In the genomic region with DNA sequence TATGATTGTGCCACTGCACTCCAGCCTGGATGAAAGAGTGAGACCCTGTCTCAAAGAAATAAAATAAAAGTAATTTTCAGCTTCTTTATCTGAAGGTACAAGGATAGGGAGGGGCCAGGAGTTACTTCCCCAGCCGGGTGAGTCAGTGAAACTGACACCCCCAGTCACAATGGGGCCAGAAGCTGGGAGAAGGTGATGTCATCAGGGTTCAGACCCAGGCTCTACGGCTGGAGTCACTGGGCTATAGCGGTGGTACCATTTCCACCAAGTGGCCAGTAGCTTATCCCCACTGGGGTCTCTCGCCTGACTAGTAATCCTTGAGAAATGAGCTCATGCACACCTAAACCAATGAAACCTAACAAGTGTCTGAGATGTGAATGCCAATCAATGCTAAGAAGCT, we compare ENCODE assay signal across 13 cellular contexts.
A peak's percentile ranks its signal among the peaks of the same experiment; 100 is the strongest.
DNase-seq lines count a peak whose midpoint lies in the region; ATAC-seq and TF ChIP-seq lines count a peak whose summit lies in the region.
"Had no signal": no experiment of that assay in that cellular context is flagged by ENCODE, and none has a peak within 500 bp of the region (broad histone marks: within the 10 kb centered on the region; RNA-seq: fewer than 3 reads in every experiment).

No MANE protein-coding gene starts in this region.

- H3K9me2 ChIP-seq in Karpas-422 (replicated peaks; ENCODE audit: insufficient read depth, low read length) = no peaks in the 10 kb centered on the region

- no peaks in the 10 kb centered on the region for H3K79me2 ChIP-seq in osteoblast (ENCODE audit: insufficient read depth, low read length)
- H3K79me2 ChIP-seq in Karpas-422 (ENCODE audit: low read length) = no peaks in the 10 kb centered on the region

- no peak for TF ChIP-seq CTCF in osteoblast (IDR thresholded peaks at IDR 0.05; ENCODE audit: extremely low read depth, low read depth, low read length)

- intact Hi-C loops in activated T-helper 1 cell treated with anti-CD3 and anti-CD28 coated beads, Interleukin-12 subunit alpha, Interleukin-12 subunit beta, Interleukin-2, Interleukin-4 antibody, amounts not matched to agents 30 ng/mL and 10 ng/mL and 1 ng/mL, durations not matched to agents 14 hours and 24 hours and 36 hours (cut with micrococcal nuclease) = loop anchor here (10.0 kb wide), 1 partner anchor 554 kb away; no protein-coding TSS in a partner anchor
- intact Hi-C loops in posterior cingulate gyrus (cut with DNase I) = no loop called here

- H3K27me3 ChIP-seq in osteoblast (ENCODE audit: insufficient read depth, low read length) (no peaks in the 10 kb centered on the region), Karpas-422 (ENCODE audit: low read length) (no peaks in the 10 kb centered on the region)

- H3K36me3 Mint-ChIP-seq in activated T-cell treated with anti-CD3 and anti-CD28 coated beads, Interleukin-2, amount 50 U/mL, for 72 hours (ENCODE audit: insufficient read depth in 2 of 2) = no peaks in the 10 kb centered on the region
- H3K36me3 Mint-ChIP-seq in activated T-helper 1 cell treated with anti-CD3 and anti-CD28 coated beads, Interleukin-12 subunit alpha, Interleukin-12 subunit beta, Interleukin-2, Interleukin-4 antibody, amounts not matched to agents 30 ng/mL and 10 ng/mL and 1 ng/mL, durations not matched to agents 14 hours and 24 hours and 36 hours (ENCODE audit: low read depth) = no peaks in the 10 kb centered on the region

- H3K27ac Mint-ChIP-seq in activated T-cell treated with anti-CD3 and anti-CD28 coated beads, Interleukin-2, amount 50 U/mL, for 72 hours = no peak overlapping the region
- H3K27ac Mint-ChIP-seq in activated T-helper 1 cell treated with anti-CD3 and anti-CD28 coated beads, Interleukin-12 subunit alpha, Interleukin-12 subunit beta, Interleukin-2, Interleukin-4 antibody, amounts not matched to agents 30 ng/mL and 10 ng/mL and 1 ng/mL, durations not matched to agents 14 hours and 24 hours and 36 hours = peak overlapping the region; percentile 0
- H3K27ac Mint-ChIP-seq: T-helper 17 cell had no signal

- H4K20me1 ChIP-seq in osteoblast (ENCODE audit: insufficient read depth, low read length) (peaks cover 3% of the 10 kb centered on the region), Karpas-422 (ENCODE audit: insufficient read depth, low read depth, low read length) (no peaks in the 10 kb centered on the region)

- H2AFZ ChIP-seq in osteoblast (ENCODE audit: low read length) (no peak overlapping the region), Karpas-422 (ENCODE audit: low read length) (no peak overlapping the region)

- H3K27me3 Mint-ChIP-seq in activated T-cell treated with anti-CD3 and anti-CD28 coated beads, Interleukin-2, amount 50 U/mL, for 72 hours (ENCODE audit: low read depth) = peaks cover 8% of the 10 kb centered on the region
- H3K27me3 Mint-ChIP-seq in activated T-helper 1 cell treated with anti-CD3 and anti-CD28 coated beads, Interleukin-12 subunit alpha, Interleukin-12 subunit beta, Interleukin-2, Interleukin-4 antibody, amounts not matched to agents 30 ng/mL and 10 ng/mL and 1 ng/mL, durations not matched to agents 14 hours and 24 hours and 36 hours (ENCODE audit: insufficient read depth) = peaks cover 2% of the 10 kb centered on the region

- peak; percentile 42 to 43 for ATAC-seq in activated T-cell treated with anti-CD3 and anti-CD28 coated beads, Interleukin-2, amount 50 U/mL, for 72 hours (replicated peaks in 1 of 2)
- ATAC-seq: T-helper 17 cell had no signal

- no peaks in the 10 kb centered on the region for H3K9me3 Mint-ChIP-seq in activated T-cell treated with anti-CD3 and anti-CD28 coated beads, Interleukin-2, amount 50 U/mL, for 72 hours
- no peaks in the 10 kb centered on the region for H3K9me3 Mint-ChIP-seq in activated T-helper 1 cell treated with anti-CD3 and anti-CD28 coated beads, Interleukin-12 subunit alpha, Interleukin-12 subunit beta, Interleukin-2, Interleukin-4 antibody, amounts not matched to agents 30 ng/mL and 10 ng/mL and 1 ng/mL, durations not matched to agents 14 hours and 24 hours and 36 hours

- no peak overlapping the region for H3K4me3 Mint-ChIP-seq in activated T-cell treated with anti-CD3 and anti-CD28 coated beads, Interleukin-2, amount 50 U/mL, for 72 hours
- H3K4me3 Mint-ChIP-seq in activated T-helper 1 cell treated with anti-CD3 and anti-CD28 coated beads, Interleukin-12 subunit alpha, Interleukin-12 subunit beta, Interleukin-2, Interleukin-4 antibody, amounts not matched to agents 30 ng/mL and 10 ng/mL and 1 ng/mL, durations not matched to agents 14 hours and 24 hours and 36 hours = no peak overlapping the region
- H3K4me3 Mint-ChIP-seq: T-helper 17 cell had no signal

- H3K27ac ChIP-seq in osteoblast (ENCODE audit: low read depth, low read length) (no peak overlapping the region), Karpas-422 (ENCODE audit: low read length) (no peak overlapping the region)
- H3K27ac ChIP-seq: coronary artery, KMS-11 had no signal

- peaks cover 25% of the 10 kb centered on the region for H3K4me1 Mint-ChIP-seq in activated T-cell treated with anti-CD3 and anti-CD28 coated beads, Interleukin-2, amount 50 U/mL, for 72 hours (ENCODE audit: low read depth)
- H3K4me1 Mint-ChIP-seq in activated T-helper 1 cell treated with anti-CD3 and anti-CD28 coated beads, Interleukin-12 subunit alpha, Interleukin-12 subunit beta, Interleukin-2, Interleukin-4 antibody, amounts not matched to agents 30 ng/mL and 10 ng/mL and 1 ng/mL, durations not matched to agents 14 hours and 24 hours and 36 hours (ENCODE audit: low read depth) = peaks cover 15% of the 10 kb centered on the region
- H3K4me1 Mint-ChIP-seq: T-helper 17 cell had no signal

- H3K9ac ChIP-seq in Karpas-422 (ENCODE audit: low read length) = no peak overlapping the region
- H3K9ac ChIP-seq: KMS-11 had no signal

- H3K9me3 ChIP-seq in osteoblast (ENCODE audit: low read depth, low read length) (no peaks in the 10 kb centered on the region), Karpas-422 (ENCODE audit: low read length) (no peaks in the 10 kb centered on the region)

- H3K4me2 ChIP-seq in osteoblast (ENCODE audit: insufficient read depth, low read length) (no peak overlapping the region), Karpas-422 (ENCODE audit: low read depth, low read length, poor library complexity, severe bottlenecking) (no peak overlapping the region)
- H3K4me2 ChIP-seq: KMS-11 had no signal

- H3K36me3 ChIP-seq in osteoblast (ENCODE audit: insufficient read depth, low read length) (peaks cover 40% of the 10 kb centered on the region), Karpas-422 (ENCODE audit: insufficient read depth, low read length) (no peaks in the 10 kb centered on the region)

- no peaks in the 10 kb centered on the region for H3K4me1 ChIP-seq in osteoblast (ENCODE audit: insufficient read depth, low read length)
- peaks cover 6% of the 10 kb centered on the region for H3K4me1 ChIP-seq in Karpas-422 (ENCODE audit: low read length)

- peak in 1 of 2 donors; percentile 34 for DNase-seq in activated T-cell treated with anti-CD3 and anti-CD28 coated beads, Interleukin-2, amount 50 U/mL, for 72 hours
- no peak for DNase-seq in activated T-cell treated with anti-CD3 and anti-CD28 coated beads, Interleukin-2, amount 50 U/mL, for 1 hour
- DNase-seq in HCEC 1CT (peak; percentile 12), osteoblast (ENCODE audit: insufficient read length, low spot score, missing footprints) (peak; percentile 66), Karpas-422 (no peak), NCI-H1436 (lab: John Stamatoyannopoulos, UW) (no peak), posterior cingulate gyrus (no peak)
- no peak for DNase-seq in activated T-helper 1 cell treated with anti-CD3 and anti-CD28 coated beads, Interleukin-12 subunit alpha, Interleukin-12 subunit beta, Interleukin-2, Interleukin-4 antibody, amounts not matched to agents 30 ng/mL and 10 ng/mL and 1 ng/mL, durations not matched to agents 14 hours and 24 hours and 36 hours (ENCODE audit: low spot score)
- DNase-seq: activated CD4-positive, alpha-beta T cell treated with anti-CD3 and anti-CD28 coated beads, Interleukin-2, amount 50 U/mL, for 4 hours; NCI-H2171 treated with DMSO at 0.1 percent for 48 hours; T-helper 17 cell had no signal

- H3K4me3 ChIP-seq in osteoblast (ENCODE audit: insufficient read depth, low read length) (no peak overlapping the region), Karpas-422 (ENCODE audit: low read length) (no peak overlapping the region)
- H3K4me3 ChIP-seq: coronary artery had no signal

Comparison
In these comparisons a context has a peak if more than half of its experiments do, and no peak if none do; other contexts are left out.
1. DNase-seq: peak in HCEC 1CT (single experiment) and osteoblast (single experiment); none in activated T-cell treated with anti-CD3 and anti-CD28 coated beads, Interleukin-2, amount 50 U/mL, for 1 hour (single experiment), activated T-helper 1 cell treated with anti-CD3 and anti-CD28 coated beads, Interleukin-12 subunit alpha, Interleukin-12 subunit beta, Interleukin-2, Interleukin-4 antibody, amounts not matched to agents 30 ng/mL and 10 ng/mL and 1 ng/mL, durations not matched to agents 14 hours and 24 hours and 36 hours (single experiment), Karpas-422 (single experiment), NCI-H1436 (single experiment) and posterior cingulate gyrus (0 of 10).